ENCODE assay signal across 11 cellular contexts in the genomic region with DNA sequence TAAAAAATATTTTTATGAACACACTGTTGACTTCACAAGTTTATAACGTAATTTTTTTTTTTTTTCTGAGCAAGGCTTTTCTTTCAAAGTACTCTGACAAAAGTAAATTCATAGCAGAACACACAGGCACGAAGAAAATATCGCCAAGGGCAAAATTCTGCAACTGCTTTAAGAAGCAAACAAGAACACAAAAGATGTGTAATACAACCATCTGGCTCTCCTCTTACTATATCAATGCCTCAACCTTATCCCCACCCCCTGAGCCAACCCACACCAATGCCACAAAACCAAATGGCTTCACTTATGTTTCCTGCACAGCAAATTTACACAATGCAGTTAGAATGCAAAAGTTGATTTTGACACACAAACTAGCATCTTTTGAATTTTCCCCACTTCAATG.
DNase-seq lines count a peak whose midpoint lies in the region; ATAC-seq, FAIRE-seq and TF ChIP-seq lines count a peak whose summit lies in the region.
"Had no signal": no experiment of that assay in that cellular context is flagged by ENCODE, and none has a peak within 500 bp of the region (broad histone marks: within the 10 kb centered on the region; RNA-seq: fewer than 3 reads in every experiment).

No MANE protein-coding gene starts in this region.

- H3K27ac ChIP-seq in HEK293 (ENCODE audit: extremely low read depth, low read depth, low read length) = no peak overlapping the region
- no peak overlapping the region for H3K27ac ChIP-seq in HepG2 (ENCODE audit: extremely low read length, insufficient read depth, low read length)

- no peak for TF ChIP-seq RAD21 in HepG2 (CRISPR knock-in tag; IDR thresholded peaks at IDR 0.05)

- no peak for TF ChIP-seq POLR2A in HepG2 (IDR thresholded peaks at IDR 0.05; ENCODE audit: insufficient read depth in 1 of 2, low read depth in 2 of 2, low read length in 2 of 2)

- peak overlapping the region; percentile 67 for H3K27ac Mint-ChIP-seq in activated B cell treated with CpG ODN at 0.5 μM for 24 hours

- H2AFZ ChIP-seq in HepG2 (ENCODE audit: low read length) = no peak overlapping the region

- H3K4me3 ChIP-seq in HEK293 (ENCODE audit: low read depth, low read length) (no peak overlapping the region), bronchial epithelial cell (ENCODE audit: low read depth, low read length) (no peak overlapping the region), HepG2 (replicated peaks in 1 of 3; ENCODE audit: insufficient read depth in 1 of 3, low read depth in 2 of 3, low read length in 3 of 3) (no peak overlapping the region)

- H3K9me3 ChIP-seq in HEK293 (ENCODE audit: control insufficient read depth, insufficient read depth, low read depth, low read length) (no peaks in the 10 kb centered on the region), HepG2 (ENCODE audit: low read length) (no peaks in the 10 kb centered on the region)

- H3K9ac ChIP-seq in HepG2 (ENCODE audit: insufficient read depth, low read depth, low read length) = no peak overlapping the region

- BruUV-seq in HepG2 (replicated peaks; lab: Mats Ljungman, UMichigan) = no TSS peak

- H3K4me1 ChIP-seq in HEK293 (ENCODE audit: control insufficient read depth, insufficient read depth, low read length) (peaks cover 12% of the 10 kb centered on the region; the same call in 1 of the 2 replicates), HepG2 (ENCODE audit: insufficient read depth, low read length) (peaks cover 37% of the 10 kb centered on the region)

- H3K27me3 ChIP-seq in bronchial epithelial cell (ENCODE audit: control insufficient read depth, insufficient read depth, low read length) = no peaks in the 10 kb centered on the region
- no peaks in the 10 kb centered on the region for H3K27me3 ChIP-seq in HepG2 (ENCODE audit: control insufficient read depth in 1 of 2, insufficient read depth in 2 of 2, low read length in 2 of 2)

- intact Hi-C loops in activated B cell treated with CpG ODN at 0.5 μM for 24 hours (cut with micrococcal nuclease) (loop anchor here (5.0 kb wide), 2 partner anchors 68 to 133 kb away; no protein-coding TSS in a partner anchor), HepG2 (cut with micrococcal nuclease; ENCODE audit: unreplicated experiment) (loop anchor here (5.0 kb wide), 1 partner anchor 273 kb away; the partner anchor contains the start of gene FOXP1)

- TF ChIP-seq CTCF in HEK293 (tag by site-specific recombination; IDR thresholded peaks at IDR 0.05) = no peak
- TF ChIP-seq CTCF in activated B cell treated with CpG ODN at 0.5 μM for 24 hours (IDR thresholded peaks at IDR 0.05) = no peak
- no peak for TF ChIP-seq CTCF in bronchial epithelial cell (IDR thresholded peaks at IDR 0.05; ENCODE audit: insufficient read depth, low read length, severe bottlenecking)
- no peak for TF ChIP-seq CTCF in HepG2 (CRISPR knock-in tag; IDR thresholded peaks at IDR 0.05)

- CTCF ChIA-PET in HEK293 (lab: Yijun Ruan, JAX) (interaction anchor here (0.7 kb wide), 1 partner anchor 16 kb away, joined by 3 read pairs; no protein-coding TSS in a partner anchor), activated B cell treated with CpG ODN at 0.5 μM for 24 hours (lab: Charles Lee) (no interaction called here), HepG2 (lab: Yijun Ruan, JAX; ENCODE audit: low intra/inter-chr PET ratio, low total read pairs) (no interaction called here)

- POLR2A ChIA-PET in HEK293 (lab: Yijun Ruan, JAX) = no interaction called here
- POLR2A ChIA-PET in activated B cell treated with CpG ODN at 0.5 μM for 24 hours (lab: Charles Lee) = interaction anchor here (1.0 kb wide), 1 partner anchor 275 kb away, joined by 3 read pairs; the partner anchor contains the start of gene FOXP1
- POLR2A ChIA-PET in HepG2 (lab: Yijun Ruan, JAX) = no interaction called here

- no peak overlapping the region for H3K4me3 Mint-ChIP-seq in activated B cell treated with CpG ODN at 0.5 μM for 24 hours

- WGBS in HepG2 (ENCODE audit: low lambda C conversion rate) = 98% methylated on average over 3 of the region's 3 CpGs

- H3K9me3 Mint-ChIP-seq in activated B cell treated with CpG ODN at 0.5 μM for 24 hours = no peaks in the 10 kb centered on the region

- ATAC-seq in activated B cell treated with CpG ODN at 0.5 μM for 24 hours (ENCODE audit: low read depth) (no peak), HepG2 (no peak)
- ATAC-seq: Right ventricle myocardium inferior had no signal

- DNase-seq in activated B cell treated with CpG ODN at 0.5 μM for 24 hours (no peak), bronchial epithelial cell (ENCODE audit: low read depth) (peak; percentile 77), HepG2 (ENCODE audit: low spot score) (no peak), putamen (ENCODE audit: low spot score) (no peak), SIG-M5 treated with dmso at 0.1 percent for 504 hours (lab: John Stamatoyannopoulos, UW; ENCODE audit: unreplicated experiment) (no peak), RPMI8226 (no peak)
- DNase-seq in stimulated activated CD8-positive, alpha-beta memory T cell treated with anti-CD3 and anti-CD28 coated beads, Interleukin-12 subunit alpha, Interleukin-12 subunit beta, amount 100 ng/mL, for 1 hour (ENCODE audit: low read depth) = peak; percentile 12
- DNase-seq: NCI-H2029, small intestine had no signal

- no peak overlapping the region for H3K4me2 ChIP-seq in HepG2 (ENCODE audit: low read depth, low read length)

- TF ChIP-seq EP300 in HepG2 (IDR thresholded peaks at IDR 0.05; ENCODE audit: low read depth in 2 of 2, low read length in 2 of 2) (no peak), HepG2 (CRISPR knock-in tag; IDR thresholded peaks at IDR 0.05; ENCODE audit: borderline replicate concordance) (no peak)

- H3K27me3 Mint-ChIP-seq in activated B cell treated with CpG ODN at 0.5 μM for 24 hours = no peaks in the 10 kb centered on the region

- peaks cover 17% of the 10 kb centered on the region for H3K36me3 Mint-ChIP-seq in activated B cell treated with CpG ODN at 0.5 μM for 24 hours (ENCODE audit: low read depth)

- peaks cover 16% of the 10 kb centered on the region for H3K79me2 ChIP-seq in HepG2 (ENCODE audit: insufficient read depth, low read length)

- in situ Hi-C loops in HepG2 (cut with HindIII; ENCODE audit: extremely low pct_ligation_motif_present, low pct_unique_long_range_greater_than_20kb) = loop anchor here (5.0 kb wide), 1 partner anchor 273 kb away; the partner anchor contains the start of gene FOXP1

- no peak for FAIRE-seq in bronchial epithelial cell (lab: Jason Lieb, UNC)
- FAIRE-seq in HepG2 (lab: Jason Lieb, UNC) = no peak
- FAIRE-seq: small intestine had no signal

- H4K20me1 ChIP-seq in HepG2 (ENCODE audit: insufficient read depth, low read length) = no peaks in the 10 kb centered on the region

- H3K4me1 Mint-ChIP-seq in activated B cell treated with CpG ODN at 0.5 μM for 24 hours = peaks cover 59% of the 10 kb centered on the region

- H3K36me3 ChIP-seq in HEK293 (ENCODE audit: control insufficient read depth in 2 of 2, insufficient read depth in 1 of 2, low read length in 2 of 2) (no peaks in the 10 kb centered on the region), bronchial epithelial cell (ENCODE audit: control insufficient read depth, insufficient read depth, low read length) (no peaks in the 10 kb centered on the region), HepG2 (replicated peaks in 1 of 2; ENCODE audit: control insufficient read depth in 1 of 2, insufficient read depth in 2 of 2, low read length in 2 of 2) (peaks cover 1 to 12% of the 10 kb centered on the region in 2 experiments; a peak in 1 of 5 replicates)

TF ChIP-seq in HEK293, 187 proteins besides CTCF, POLR2A, EP300 and RAD21:
- TF ChIP-seq ZFHX2 (tag by site-specific recombination; conservative IDR thresholded peaks at IDR 0.05) (peak; percentile 25), HOXC10 (CRISPR knock-in tag; IDR thresholded peaks at IDR 0.05) (no peak)

TF ChIP-seq in HepG2, 621 proteins besides CTCF, POLR2A, EP300 and RAD21:
- TF ChIP-seq SOX6 (IDR thresholded peaks at IDR 0.05) (no peak), SOX6 (CRISPR knock-in tag; IDR thresholded peaks at IDR 0.05) (no peak), BHLHE40 (IDR thresholded peaks at IDR 0.05; ENCODE audit: low read length) (no peak), THYN1 (CRISPR knock-in tag; IDR thresholded peaks at IDR 0.05; ENCODE audit: borderline replicate concordance, low read depth) (no peak), ZNF333 (CRISPR knock-in tag; IDR thresholded peaks at IDR 0.05; ENCODE audit: borderline replicate concordance) (no peak), ZBTB42 (CRISPR knock-in tag; IDR thresholded peaks at IDR 0.05) (no peak), ZNF12 (CRISPR knock-in tag; IDR thresholded peaks at IDR 0.05) (no peak), GABPB1 (CRISPR knock-in tag; IDR thresholded peaks at IDR 0.05) (no peak), TP53 (CRISPR knock-in tag; conservative IDR thresholded peaks at IDR 0.05) (no peak), ZFP36L1 (CRISPR knock-in tag; IDR thresholded peaks at IDR 0.05) (no peak), ZNF251 (CRISPR knock-in tag; IDR thresholded peaks at IDR 0.05) (no peak)
- TF ChIP-seq, protein P1, sequence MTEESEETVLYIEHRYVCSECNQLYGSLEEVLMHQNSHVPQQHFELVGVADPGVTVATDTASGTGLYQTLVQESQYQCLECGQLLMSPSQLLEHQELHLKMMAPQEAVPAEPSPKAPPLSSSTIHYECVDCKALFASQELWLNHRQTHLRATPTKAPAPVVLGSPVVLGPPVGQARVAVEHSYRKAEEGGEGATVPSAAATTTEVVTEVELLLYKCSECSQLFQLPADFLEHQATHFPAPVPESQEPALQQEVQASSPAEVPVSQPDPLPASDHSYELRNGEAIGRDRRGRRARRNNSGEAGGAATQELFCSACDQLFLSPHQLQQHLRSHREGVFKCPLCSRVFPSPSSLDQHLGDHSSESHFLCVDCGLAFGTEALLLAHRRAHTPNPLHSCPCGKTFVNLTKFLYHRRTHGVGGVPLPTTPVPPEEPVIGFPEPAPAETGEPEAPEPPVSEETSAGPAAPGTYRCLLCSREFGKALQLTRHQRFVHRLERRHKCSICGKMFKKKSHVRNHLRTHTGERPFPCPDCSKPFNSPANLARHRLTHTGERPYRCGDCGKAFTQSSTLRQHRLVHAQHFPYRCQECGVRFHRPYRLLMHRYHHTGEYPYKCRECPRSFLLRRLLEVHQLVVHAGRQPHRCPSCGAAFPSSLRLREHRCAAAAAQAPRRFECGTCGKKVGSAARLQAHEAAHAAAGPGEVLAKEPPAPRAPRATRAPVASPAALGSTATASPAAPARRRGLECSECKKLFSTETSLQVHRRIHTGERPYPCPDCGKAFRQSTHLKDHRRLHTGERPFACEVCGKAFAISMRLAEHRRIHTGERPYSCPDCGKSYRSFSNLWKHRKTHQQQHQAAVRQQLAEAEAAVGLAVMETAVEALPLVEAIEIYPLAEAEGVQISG (CRISPR knock-in tag; IDR thresholded peaks at IDR 0.05) = no peak

Comparison
In these comparisons a context has a peak if more than half of its experiments do, and no peak if none do; other contexts are left out.
1. DNase-seq: peak in bronchial epithelial cell (single experiment) and stimulated activated CD8-positive, alpha-beta memory T cell treated with anti-CD3 and anti-CD28 coated beads, Interleukin-12 subunit alpha, Interleukin-12 subunit beta, amount 100 ng/mL, for 1 hour (single experiment); none in activated B cell treated with CpG ODN at 0.5 μM for 24 hours (single experiment), HepG2 (single experiment), putamen (single experiment), SIG-M5 treated with dmso at 0.1 percent for 504 hours (single experiment) and RPMI8226 (single experiment).